Comparison of ENCODE assay signal across 22 cellular contexts in the genomic region with DNA sequence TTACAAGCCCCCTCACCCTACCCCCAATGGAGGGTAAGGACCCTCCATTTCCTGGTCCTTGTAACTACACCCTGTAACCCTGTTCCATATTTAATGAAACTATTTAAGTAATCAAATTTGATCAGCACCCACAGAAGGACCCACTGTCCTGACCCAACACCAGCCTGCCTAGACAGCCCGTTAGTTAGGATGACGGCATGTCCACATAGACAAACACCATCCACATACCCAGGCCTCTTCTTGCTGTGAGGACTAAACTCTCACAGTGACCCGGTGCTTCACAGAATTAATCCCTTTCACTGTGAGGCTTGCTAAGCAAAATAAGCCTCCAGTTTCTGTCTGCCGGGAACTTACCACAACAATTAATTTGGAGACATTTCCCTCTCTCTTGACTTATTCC. TPM values are rescaled to one million over a fixed set of nuclear protein-coding genes. Genes with fewer than 3 reads are reported as not detected.
"Had no signal": no experiment of that assay in that cellular context is flagged by ENCODE, and none has a peak within 500 bp of the region (broad histone marks: within the 10 kb centered on the region; RNA-seq: fewer than 3 reads in every experiment).

No MANE protein-coding gene starts in this region.

- H3K27ac Mint-ChIP-seq: IgD-negative memory B cell had no signal

- DNase-seq: Kasumi-1, MM.1S, NCI-H1092 treated with DMSO at 0.1 percent for 48 hours, NCI-H1436 treated with DMSO at 0.1 percent for 48 hours, NCI-H1694, NCI-H187 treated with DMSO at 0.1 percent for 48 hours, NCI-H2029 treated with DMSO at 0.1 percent for 48 hours, NCI-H2171 treated with DMSO at 0.1 percent for 48 hours, NCI-H345, NCI-H446 treated with DMSO at 0.1 percent for 48 hours, NCI-H510A treated with DMSO at 0.1 percent for 48 hours, NCI-H526, Right ventricle myocardium superior, RPMI8226, SIG-M5 had no signal

- H3K4me2 ChIP-seq: KMS-11 had no signal

- H3K4me1 Mint-ChIP-seq: IgD-negative memory B cell had no signal

- H3K4me3 ChIP-seq: K562, SJSA1, SK-N-MC had no signal

- H3K36me3 Mint-ChIP-seq: IgD-negative memory B cell had no signal

- H3K36me3 ChIP-seq: SJSA1 had no signal

- H3K9me3 ChIP-seq: SJSA1 had no signal

- H3K4me1 ChIP-seq: SJSA1 had no signal

- H3K27me3 ChIP-seq: SJSA1 had no signal

- H3K9ac ChIP-seq: KMS-11 had no signal

- ATAC-seq: K562 had no signal

- H3K27ac ChIP-seq: HL-60, KMS-11, SJSA1, SK-N-MC had no signal

- H3K4me3 Mint-ChIP-seq: IgD-negative memory B cell had no signal

RNA-seq across cellular contexts. Expression of a gene that starts 32.8 kb away (rescaled TPM):
- total RNA-seq: K562, M059J, Right ventricle myocardium superior had no signal
